In genomic region chr1:165886193-165886592, GRCh38 we compare ENCODE assay signal across 22 cellular contexts.
"Had no signal": no experiment of that assay in that cellular context is flagged by ENCODE, and none has a peak within 500 bp of the region (broad histone marks: within the 10 kb centered on the region; RNA-seq: fewer than 3 reads in every experiment).

No MANE protein-coding gene starts in this region.

- H3K9me3 Mint-ChIP-seq: activated naive CD4-positive, alpha-beta T cell treated with anti-CD3 and anti-CD28 coated beads, Interleukin-2, amount 50 U/mL, for 24 hours; activated T-cell treated with anti-CD3 and anti-CD28 coated beads, Interleukin-2, amount 50 U/mL, for 72 hours; memory B cell; naive thymus-derived CD8-positive, alpha-beta T cell had no signal

- H3K4me1 Mint-ChIP-seq: activated naive CD4-positive, alpha-beta T cell treated with anti-CD3 and anti-CD28 coated beads, Interleukin-2, amount 50 U/mL, for 24 hours had no signal

- H3K27me3 Mint-ChIP-seq: memory B cell had no signal

- DNase-seq: activated CD4-positive, alpha-beta T cell treated with anti-CD3 and anti-CD28 coated beads, Interleukin-2, amount 50 U/mL, for 1 hour; activated CD4-positive, CD25-positive, alpha-beta regulatory T cell treated with anti-CD3 and anti-CD28 coated beads, Interleukin-2, amount 50 U/mL, for 72 hours; activated CD8-positive, alpha-beta memory T cell treated with anti-CD3 and anti-CD28 coated beads, Interleukin-2, amount 50 U/mL, for 4 hours; activated gamma-delta T cell; activated T-cell treated with anti-CD3 and anti-CD28 coated beads, Interleukin-2, amount 50 U/mL, for 72 hours; cerebellar nuclear complex; effector memory CD4-positive, alpha-beta T cell; foreskin fibroblast; left ventricle myocardium superior; naive thymus-derived CD8-positive, alpha-beta T cell; posterior cingulate gyrus; retina; stimulated activated CD4-positive, alpha-beta T cell treated with anti-CD3 and anti-CD28 coated beads, Interleukin-1b, Interleukin-23, amount 100 ng/mL, for 48 hours; stimulated activated CD8-positive, alpha-beta memory T cell treated with anti-CD3 and anti-CD28 coated beads, Interleukin-4, amount 100 ng/mL, for 48 hours; stimulated activated naive CD4-positive, alpha-beta T cell treated with Interleukin-2 at 50 U/mL for 16 hours; substantia nigra; T1000 had no signal

- ATAC-seq: activated T-cell treated with anti-CD3 and anti-CD28 coated beads, Interleukin-2, amount 50 U/mL, for 72 hours; left ventricle myocardium superior; naive thymus-derived CD8-positive, alpha-beta T cell had no signal

- H3K36me3 ChIP-seq: ascending aorta had no signal

- H3K27ac ChIP-seq: ascending aorta, tibial nerve, vagina had no signal

- H3K4me3 ChIP-seq: ascending aorta, tibial nerve, vagina had no signal

- H3K27ac Mint-ChIP-seq: activated naive CD4-positive, alpha-beta T cell treated with anti-CD3 and anti-CD28 coated beads, Interleukin-2, amount 50 U/mL, for 24 hours; activated T-cell treated with anti-CD3 and anti-CD28 coated beads, Interleukin-2, amount 50 U/mL, for 72 hours had no signal

- H3K9me3 ChIP-seq: ascending aorta, tibial nerve, vagina had no signal

- H3K4me3 Mint-ChIP-seq: activated naive CD4-positive, alpha-beta T cell treated with anti-CD3 and anti-CD28 coated beads, Interleukin-2, amount 50 U/mL, for 24 hours; activated T-cell treated with anti-CD3 and anti-CD28 coated beads, Interleukin-2, amount 50 U/mL, for 72 hours; memory B cell; naive thymus-derived CD8-positive, alpha-beta T cell had no signal

- H3K4me1 ChIP-seq: ascending aorta, vagina had no signal

- H3K27me3 ChIP-seq: ascending aorta, tibial nerve, vagina had no signal
